ENCODE assay signal across 18 cellular contexts in the genomic region with DNA sequence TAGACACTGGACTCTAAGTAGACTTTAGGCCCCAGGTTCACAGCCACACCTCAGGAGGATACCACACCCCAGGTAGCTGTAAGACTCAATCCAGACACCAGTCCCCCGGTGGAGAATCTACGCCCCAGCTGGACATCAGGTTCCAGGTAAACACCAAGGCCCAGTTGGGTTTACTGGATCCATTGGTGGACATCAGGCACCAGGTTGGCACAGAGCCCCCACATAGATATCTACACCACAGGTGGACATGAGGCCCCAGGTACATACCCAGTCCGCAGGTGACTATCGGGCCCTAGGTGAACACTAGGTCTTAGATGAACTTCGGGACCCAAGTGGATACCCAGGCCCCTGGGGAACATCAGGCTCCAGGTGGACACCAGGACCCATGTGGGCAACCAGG. TPM values are rescaled to one million over a fixed set of nuclear protein-coding genes. Genes with fewer than 3 reads are reported as not detected.
DNase-seq lines count a peak whose midpoint lies in the region; ATAC-seq lines count a peak whose summit lies in the region.
"Had no signal": no experiment of that assay in that cellular context is flagged by ENCODE, and none has a peak within 500 bp of the region (broad histone marks: within the 10 kb centered on the region; RNA-seq: fewer than 3 reads in every experiment).

No MANE protein-coding gene starts in this region.

- intact Hi-C loops in posterior vena cava (cut with DNase I) = no loop called here

- no peak for ATAC-seq in activated CD4-positive, CD25-positive, alpha-beta regulatory T cell treated with anti-CD3 and anti-CD28 coated beads, Interleukin-2, amount 50 U/mL, for 24 hours
- no peak for ATAC-seq in HG03175 (IDR thresholded peaks at IDR 0.05; ENCODE audit: unreplicated experiment)
- ATAC-seq: CD8-positive, alpha-beta T cell; GM12878; HCT116 had no signal

- DNase-seq in activated CD4-positive, CD25-positive, alpha-beta regulatory T cell treated with anti-CD3 and anti-CD28 coated beads, Interleukin-2, amount 50 U/mL, for 72 hours = peak; percentile 16
- DNase-seq in islet precursor cell (peak; percentile 24), posterior vena cava (ENCODE audit: low spot score) (peak; percentile 43)
- no peak for DNase-seq in stimulated activated CD4-positive, alpha-beta T cell treated with anti-CD3 and anti-CD28 coated beads, Interleukin-4, amount 100 ng/mL, for 4 hours
- DNase-seq: AML-193; C1 segment of cervical spinal cord; Caco-2; CD4-positive, CD25-positive, alpha-beta regulatory T cell; CD8-positive, alpha-beta T cell; DMS153; EL; GDM1; GM23248; H9 had no signal

RNA-seq across cellular contexts. Expression of a gene that starts 58.9 kb away (rescaled TPM):
- total RNA-seq in posterior vena cava = 10 to 100 TPM; 22.9 to 29.8 TPM

Comparison
In these comparisons a context has a peak if more than half of its experiments do, and no peak if none do; other contexts are left out.
1. DNase-seq: peak in activated CD4-positive, CD25-positive, alpha-beta regulatory T cell treated with anti-CD3 and anti-CD28 coated beads, Interleukin-2, amount 50 U/mL, for 72 hours (single experiment), islet precursor cell (single experiment) and posterior vena cava (single experiment); none in stimulated activated CD4-positive, alpha-beta T cell treated with anti-CD3 and anti-CD28 coated beads, Interleukin-4, amount 100 ng/mL, for 4 hours (0 of 2).